ENCODE assay signal across 16 cellular contexts in genomic region chr4:153518001-153518400, GRCh38. TPM values are rescaled to one million over a fixed set of nuclear protein-coding genes. Genes with fewer than 3 reads are reported as not detected.
A peak's percentile ranks its signal among the peaks of the same experiment; 100 is the strongest.
DNase-seq lines count a peak whose midpoint lies in the region; ATAC-seq, FAIRE-seq and TF ChIP-seq lines count a peak whose summit lies in the region.
"Had no signal": no experiment of that assay in that cellular context is flagged by ENCODE, and none has a peak within 500 bp of the region (broad histone marks: within the 10 kb centered on the region; RNA-seq: fewer than 3 reads in every experiment).

No MANE protein-coding gene starts in this region.

- H3K9me3 Mint-ChIP-seq in CD4-positive, CD25-positive, alpha-beta regulatory T cell, result no peaks in the 10 kb centered on the region
- no peaks in the 10 kb centered on the region for H3K9me3 Mint-ChIP-seq in naive thymus-derived CD4-positive, alpha-beta T cell
- H3K9me3 Mint-ChIP-seq: GM23338 had no signal

- H3K27ac Mint-ChIP-seq in CD4-positive, CD25-positive, alpha-beta regulatory T cell, result peak overlapping the region; percentile 81 to 95 (median 95)
- peak overlapping the region; percentile 71 to 94 (median 89) for H3K27ac Mint-ChIP-seq in naive thymus-derived CD4-positive, alpha-beta T cell
- H3K27ac Mint-ChIP-seq: GM23338 had no signal

- H3K27me3 ChIP-seq in CD4-positive, CD25-positive, alpha-beta regulatory T cell (ENCODE audit: control insufficient read depth, insufficient read depth, low read length), result no peaks in the 10 kb centered on the region
- H3K27me3 ChIP-seq in naive thymus-derived CD4-positive, alpha-beta T cell (ENCODE audit: control insufficient read depth in 2 of 2, insufficient read depth in 2 of 2, low read length in 2 of 2), result no peaks in the 10 kb centered on the region
- H3K27me3 ChIP-seq: cardiac muscle cell, SJCRH30 had no signal

- intact Hi-C loops in naive thymus-derived CD4-positive, alpha-beta T cell (cut with micrococcal nuclease), result loop anchor here (1.0 kb wide), 2 partner anchors 11 to 56 kb away; no protein-coding TSS in a partner anchor
- intact Hi-C loops in kidney (cut with DNase I), result no loop called here

- H3K36me3 Mint-ChIP-seq in CD4-positive, CD25-positive, alpha-beta regulatory T cell, result peaks cover 13% of the 10 kb centered on the region
- peaks cover 3 to 19% (median 4%) of the 10 kb centered on the region in 5 donors for H3K36me3 Mint-ChIP-seq in naive thymus-derived CD4-positive, alpha-beta T cell

- peaks cover 56 to 94% (median 78%) of the 10 kb centered on the region in 4 donors for H3K4me1 Mint-ChIP-seq in CD4-positive, CD25-positive, alpha-beta regulatory T cell
- peaks cover 67 to 93% (median 84%) of the 10 kb centered on the region in 7 donors for H3K4me1 Mint-ChIP-seq in naive thymus-derived CD4-positive, alpha-beta T cell

- no peaks in the 10 kb centered on the region for H3K9me3 ChIP-seq in CD4-positive, CD25-positive, alpha-beta regulatory T cell (ENCODE audit: control insufficient read depth in 2 of 2, low read length in 2 of 2)
- H3K9me3 ChIP-seq in naive thymus-derived CD4-positive, alpha-beta T cell (ENCODE audit: control insufficient read depth in 2 of 3, low read length in 3 of 3), result no peaks in the 10 kb centered on the region
- no peaks in the 10 kb centered on the region for H3K9me3 ChIP-seq in kidney (ENCODE audit: control insufficient read depth in 1 of 2, low read length in 2 of 2)
- H3K9me3 ChIP-seq: SJCRH30 had no signal

- H3K27me3 Mint-ChIP-seq in CD4-positive, CD25-positive, alpha-beta regulatory T cell, result no peaks in the 10 kb centered on the region
- no peaks in the 10 kb centered on the region for H3K27me3 Mint-ChIP-seq in naive thymus-derived CD4-positive, alpha-beta T cell

- H3K4me3 ChIP-seq in CD4-positive, CD25-positive, alpha-beta regulatory T cell (ENCODE audit: low read depth, low read length), result peak overlapping the region; percentile 72
- H3K4me3 ChIP-seq in GM12875 (ENCODE audit: low read depth, low read length) (no peak overlapping the region), kidney (ENCODE audit: low read length in 2 of 2) (no peak overlapping the region)
- H3K4me3 ChIP-seq in naive thymus-derived CD4-positive, alpha-beta T cell (ENCODE audit: low read length), result peak overlapping the region; percentile 1
- H3K4me3 ChIP-seq: cardiac muscle cell, GM23338, lung, SJCRH30 had no signal

- peaks cover 8% of the 10 kb centered on the region for H3K36me3 ChIP-seq in CD4-positive, CD25-positive, alpha-beta regulatory T cell (ENCODE audit: control insufficient read depth, insufficient read depth, low read length)
- H3K36me3 ChIP-seq in naive thymus-derived CD4-positive, alpha-beta T cell (ENCODE audit: control insufficient read depth in 2 of 3, insufficient read depth in 3 of 3, low read length in 3 of 3), result peaks cover 0 to 5% (median 4%) of the 10 kb centered on the region in 3 experiments
- no peaks in the 10 kb centered on the region for H3K36me3 ChIP-seq in kidney (ENCODE audit: control insufficient read depth in 1 of 2, insufficient read depth in 2 of 2, low read length in 2 of 2)
- H3K36me3 ChIP-seq: cardiac muscle cell had no signal

- H3K4me3 Mint-ChIP-seq in CD4-positive, CD25-positive, alpha-beta regulatory T cell, result peak overlapping the region; percentile 72 to 87 (median 85)
- peak overlapping the region; percentile 9 to 89 (median 74) for H3K4me3 Mint-ChIP-seq in naive thymus-derived CD4-positive, alpha-beta T cell
- H3K4me3 Mint-ChIP-seq: GM23338 had no signal

- peak in 1 of 3 donors; percentile 37 for DNase-seq in CD4-positive, CD25-positive, alpha-beta regulatory T cell
- DNase-seq in dermis blood vessel endothelial cell (peak; percentile 94), DMS114 treated with DMSO at 0.1 percent for 48 hours (lab: John Stamatoyannopoulos, UW; ENCODE audit: unreplicated experiment) (no peak), kidney (no peak), epidermal melanocyte (ENCODE audit: insufficient read length, low spot score) (no peak)
- DNase-seq in naive thymus-derived CD4-positive, alpha-beta T cell, result no peak
- DNase-seq: foreskin melanocyte, Kasumi-1, NCI-H524, right cardiac atrium, SJCRH30 had no signal

- FAIRE-seq in kidney (lab: Jason Lieb, UNC), result no peak

- H3K27ac ChIP-seq in CD4-positive, CD25-positive, alpha-beta regulatory T cell (ENCODE audit: insufficient read depth, low read length, poor library complexity, severe bottlenecking), result peak overlapping the region; percentile 76
- peak overlapping the region; percentile 62 for H3K27ac ChIP-seq in naive thymus-derived CD4-positive, alpha-beta T cell (ENCODE audit: low read depth, low read length)
- no peak overlapping the region for H3K27ac ChIP-seq in kidney (ENCODE audit: low read depth in 2 of 2, low read length in 2 of 2)
- H3K27ac ChIP-seq: cardiac muscle cell had no signal

- no peak for ATAC-seq in CD4-positive, CD25-positive, alpha-beta regulatory T cell (ENCODE audit: low read depth in 2 of 2)
- ATAC-seq in naive thymus-derived CD4-positive, alpha-beta T cell, result no peak
- ATAC-seq in HG03565 (IDR thresholded peaks at IDR 0.05; ENCODE audit: unreplicated experiment), result no peak
- ATAC-seq: GM23338 had no signal

- CTCF ChIA-PET in naive thymus-derived CD4-positive, alpha-beta T cell (lab: Charles Lee), result no interaction called here

- H3K9ac ChIP-seq in kidney (ENCODE audit: low read length in 2 of 2), result no peak overlapping the region

- POLR2A ChIA-PET in naive thymus-derived CD4-positive, alpha-beta T cell (lab: Charles Lee), result interaction anchor here (0.6 to 3.3 kb wide), 7 partner anchors 10 to 81 kb away, joined by 3 to 19 read pairs (median 5); partner anchors contain the start of gene TMEM131L

- peaks cover 84% of the 10 kb centered on the region for H3K4me1 ChIP-seq in CD4-positive, CD25-positive, alpha-beta regulatory T cell (ENCODE audit: control insufficient read depth, insufficient read depth, low read length, poor library complexity, severe bottlenecking)
- H3K4me1 ChIP-seq in naive thymus-derived CD4-positive, alpha-beta T cell (ENCODE audit: control insufficient read depth in 2 of 2, insufficient read depth in 2 of 2, low read length in 2 of 2), result peaks cover 46 to 65% of the 10 kb centered on the region in 2 donors
- H3K4me1 ChIP-seq in kidney (ENCODE audit: control insufficient read depth in 1 of 2, insufficient read depth in 1 of 2, low read depth in 1 of 2, low read length in 2 of 2), result peaks cover 2 to 4% of the 10 kb centered on the region in 2 donors

- TF ChIP-seq CTCF in GM12875 (IDR thresholded peaks at IDR 0.05; ENCODE audit: borderline replicate concordance, insufficient read depth, low read depth, low read length) (peak; percentile 16; the same call in 1 of the 2 replicates), kidney (IDR thresholded peaks at IDR 0.05; ENCODE audit: borderline replicate concordance, extremely low read depth, insufficient read depth) (no peak)

RNA-seq across cellular contexts. Expression of gene TMEM131L, which starts 51.8 kb away (rescaled TPM):
- total RNA-seq in CD4-positive, CD25-positive, alpha-beta regulatory T cell, result 86.4 TPM
- polyA plus RNA-seq in CD4-positive, CD25-positive, alpha-beta regulatory T cell, result 10 to 100 TPM; 35.5 to 48.4 (median 40.1) TPM
- 16.2 and 25.3 TPM in 2 replicates for total RNA-seq in dermis blood vessel endothelial cell
- 100 to 1,000 TPM in 2 of 5 experiments, 10 to 100 TPM in 3; 45.8 to 111 (median 97.7) TPM for total RNA-seq in naive thymus-derived CD4-positive, alpha-beta T cell
- polyA plus RNA-seq in naive thymus-derived CD4-positive, alpha-beta T cell, result 10 to 100 TPM; 45.7 to 59.9 TPM
- total RNA-seq in kidney, result 17.0 TPM
- 3.0 TPM for polyA plus RNA-seq in kidney (ENCODE audit: insufficient read depth, low read depth, low replicate concordance)

Comparison
In these comparisons a context has a peak if more than half of its experiments do, and no peak if none do; other contexts are left out.
1. H3K27ac ChIP-seq: peak in CD4-positive, CD25-positive, alpha-beta regulatory T cell (single experiment) and naive thymus-derived CD4-positive, alpha-beta T cell (single experiment); none in kidney (0 of 2).
2. H3K4me3 ChIP-seq: peak in CD4-positive, CD25-positive, alpha-beta regulatory T cell (single experiment) and naive thymus-derived CD4-positive, alpha-beta T cell (single experiment); none in GM12875 (single experiment) and kidney (0 of 2).